Comparison of ENCODE assay signal across 1 cellular context in the genomic region with DNA sequence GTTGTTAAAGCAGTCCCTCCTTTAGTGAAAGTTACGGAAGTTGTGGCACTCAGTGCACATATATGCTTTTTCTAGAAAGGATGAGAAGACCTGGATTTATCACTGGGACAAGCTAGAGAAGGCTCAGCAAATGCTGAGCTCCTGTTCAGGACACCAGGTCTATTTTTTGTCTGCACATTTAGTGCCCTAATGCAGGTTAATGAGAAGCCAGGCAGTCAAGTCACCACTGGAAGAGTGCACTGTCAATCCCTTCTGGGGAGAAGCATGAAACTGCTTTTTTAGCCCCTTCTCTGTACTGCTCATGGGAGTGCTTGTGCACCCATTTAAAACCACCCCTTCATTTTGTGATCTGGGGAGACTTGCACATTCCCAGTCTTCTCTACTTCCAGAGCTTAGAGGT.
TF ChIP-seq lines count a peak whose summit lies in the region.

No MANE protein-coding gene starts in this region.

TF ChIP-seq in HepG2, 621 proteins besides CTCF, POLR2A, EP300 and RAD21:
- TF ChIP-seq, protein P1, sequence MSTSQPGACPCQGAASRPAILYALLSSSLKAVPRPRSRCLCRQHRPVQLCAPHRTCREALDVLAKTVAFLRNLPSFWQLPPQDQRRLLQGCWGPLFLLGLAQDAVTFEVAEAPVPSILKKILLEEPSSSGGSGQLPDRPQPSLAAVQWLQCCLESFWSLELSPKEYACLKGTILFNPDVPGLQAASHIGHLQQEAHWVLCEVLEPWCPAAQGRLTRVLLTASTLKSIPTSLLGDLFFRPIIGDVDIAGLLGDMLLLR (CRISPR knock-in tag; IDR thresholded peaks at IDR 0.05) = no peak
- no peak for TF ChIP-seq STAT5B (CRISPR knock-in tag; IDR thresholded peaks at IDR 0.05)
- TF ChIP-seq, protein P2, sequence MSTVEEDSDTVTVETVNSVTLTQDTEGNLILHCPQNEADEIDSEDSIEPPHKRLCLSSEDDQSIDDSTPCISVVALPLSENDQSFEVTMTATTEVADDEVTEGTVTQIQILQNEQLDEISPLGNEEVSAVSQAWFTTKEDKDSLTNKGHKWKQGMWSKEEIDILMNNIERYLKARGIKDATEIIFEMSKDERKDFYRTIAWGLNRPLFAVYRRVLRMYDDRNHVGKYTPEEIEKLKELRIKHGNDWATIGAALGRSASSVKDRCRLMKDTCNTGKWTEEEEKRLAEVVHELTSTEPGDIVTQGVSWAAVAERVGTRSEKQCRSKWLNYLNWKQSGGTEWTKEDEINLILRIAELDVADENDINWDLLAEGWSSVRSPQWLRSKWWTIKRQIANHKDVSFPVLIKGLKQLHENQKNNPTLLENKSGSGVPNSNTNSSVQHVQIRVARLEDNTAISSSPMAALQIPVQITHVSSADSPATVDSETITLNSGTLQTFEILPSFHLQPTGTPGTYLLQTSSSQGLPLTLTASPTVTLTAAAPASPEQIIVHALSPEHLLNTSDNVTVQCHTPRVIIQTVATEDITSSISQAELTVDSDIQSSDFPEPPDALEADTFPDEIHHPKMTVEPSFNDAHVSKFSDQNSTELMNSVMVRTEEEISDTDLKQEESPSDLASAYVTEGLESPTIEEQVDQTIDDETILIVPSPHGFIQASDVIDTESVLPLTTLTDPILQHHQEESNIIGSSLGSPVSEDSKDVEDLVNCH (CRISPR knock-in tag; IDR thresholded peaks at IDR 0.05) = no peak
- TF ChIP-seq, protein P3, sequence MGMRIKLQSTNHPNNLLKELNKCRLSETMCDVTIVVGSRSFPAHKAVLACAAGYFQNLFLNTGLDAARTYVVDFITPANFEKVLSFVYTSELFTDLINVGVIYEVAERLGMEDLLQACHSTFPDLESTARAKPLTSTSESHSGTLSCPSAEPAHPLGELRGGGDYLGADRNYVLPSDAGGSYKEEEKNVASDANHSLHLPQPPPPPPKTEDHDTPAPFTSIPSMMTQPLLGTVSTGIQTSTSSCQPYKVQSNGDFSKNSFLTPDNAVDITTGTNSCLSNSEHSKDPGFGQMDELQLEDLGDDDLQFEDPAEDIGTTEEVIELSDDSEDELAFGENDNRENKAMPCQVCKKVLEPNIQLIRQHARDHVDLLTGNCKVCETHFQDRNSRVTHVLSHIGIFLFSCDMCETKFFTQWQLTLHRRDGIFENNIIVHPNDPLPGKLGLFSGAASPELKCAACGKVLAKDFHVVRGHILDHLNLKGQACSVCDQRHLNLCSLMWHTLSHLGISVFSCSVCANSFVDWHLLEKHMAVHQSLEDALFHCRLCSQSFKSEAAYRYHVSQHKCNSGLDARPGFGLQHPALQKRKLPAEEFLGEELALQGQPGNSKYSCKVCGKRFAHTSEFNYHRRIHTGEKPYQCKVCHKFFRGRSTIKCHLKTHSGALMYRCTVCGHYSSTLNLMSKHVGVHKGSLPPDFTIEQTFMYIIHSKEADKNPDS (CRISPR knock-in tag; IDR thresholded peaks at IDR 0.05) = no peak
- no peak for TF ChIP-seq MBNL3 (CRISPR knock-in tag; conservative IDR thresholded peaks at IDR 0.05)
- TF ChIP-seq ZNF776 (CRISPR knock-in tag; IDR thresholded peaks at IDR 0.05) = no peak
- no peak for TF ChIP-seq ATF7-NPFF (CRISPR knock-in tag; IDR thresholded peaks at IDR 0.05; ENCODE audit: low read depth)
- TF ChIP-seq, protein P4, sequence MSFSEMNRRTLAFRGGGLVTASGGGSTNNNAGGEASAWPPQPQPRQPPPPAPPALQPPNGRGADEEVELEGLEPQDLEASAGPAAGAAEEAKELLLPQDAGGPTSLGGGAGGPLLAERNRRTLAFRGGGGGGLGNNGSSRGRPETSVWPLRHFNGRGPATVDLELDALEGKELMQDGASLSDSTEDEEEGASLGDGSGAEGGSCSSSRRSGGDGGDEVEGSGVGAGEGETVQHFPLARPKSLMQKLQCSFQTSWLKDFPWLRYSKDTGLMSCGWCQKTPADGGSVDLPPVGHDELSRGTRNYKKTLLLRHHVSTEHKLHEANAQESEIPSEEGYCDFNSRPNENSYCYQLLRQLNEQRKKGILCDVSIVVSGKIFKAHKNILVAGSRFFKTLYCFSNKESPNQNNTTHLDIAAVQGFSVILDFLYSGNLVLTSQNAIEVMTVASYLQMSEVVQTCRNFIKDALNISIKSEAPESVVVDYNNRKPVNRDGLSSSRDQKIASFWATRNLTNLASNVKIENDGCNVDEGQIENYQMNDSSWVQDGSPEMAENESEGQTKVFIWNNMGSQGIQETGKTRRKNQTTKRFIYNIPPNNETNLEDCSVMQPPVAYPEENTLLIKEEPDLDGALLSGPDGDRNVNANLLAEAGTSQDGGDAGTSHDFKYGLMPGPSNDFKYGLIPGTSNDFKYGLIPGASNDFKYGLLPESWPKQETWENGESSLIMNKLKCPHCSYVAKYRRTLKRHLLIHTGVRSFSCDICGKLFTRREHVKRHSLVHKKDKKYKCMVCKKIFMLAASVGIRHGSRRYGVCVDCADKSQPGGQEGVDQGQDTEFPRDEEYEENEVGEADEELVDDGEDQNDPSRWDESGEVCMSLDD (CRISPR knock-in tag; IDR thresholded peaks at IDR 0.05; ENCODE audit: borderline replicate concordance) = no peak
- TF ChIP-seq, protein P5, sequence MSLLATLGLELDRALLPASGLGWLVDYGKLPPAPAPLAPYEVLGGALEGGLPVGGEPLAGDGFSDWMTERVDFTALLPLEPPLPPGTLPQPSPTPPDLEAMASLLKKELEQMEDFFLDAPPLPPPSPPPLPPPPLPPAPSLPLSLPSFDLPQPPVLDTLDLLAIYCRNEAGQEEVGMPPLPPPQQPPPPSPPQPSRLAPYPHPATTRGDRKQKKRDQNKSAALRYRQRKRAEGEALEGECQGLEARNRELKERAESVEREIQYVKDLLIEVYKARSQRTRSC (CRISPR knock-in tag; IDR thresholded peaks at IDR 0.05; ENCODE audit: low read depth) = no peak
- no peak for TF ChIP-seq LCORL (IDR thresholded peaks at IDR 0.05)
- TF ChIP-seq LCORL (CRISPR knock-in tag; IDR thresholded peaks at IDR 0.05) = no peak
- no peak for TF ChIP-seq ZNF720 (CRISPR knock-in tag; IDR thresholded peaks at IDR 0.05)
- TF ChIP-seq, protein P6, sequence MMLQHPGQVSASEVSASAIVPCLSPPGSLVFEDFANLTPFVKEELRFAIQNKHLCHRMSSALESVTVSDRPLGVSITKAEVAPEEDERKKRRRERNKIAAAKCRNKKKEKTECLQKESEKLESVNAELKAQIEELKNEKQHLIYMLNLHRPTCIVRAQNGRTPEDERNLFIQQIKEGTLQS (CRISPR knock-in tag; IDR thresholded peaks at IDR 0.05) = no peak
- TF ChIP-seq, protein P7, sequence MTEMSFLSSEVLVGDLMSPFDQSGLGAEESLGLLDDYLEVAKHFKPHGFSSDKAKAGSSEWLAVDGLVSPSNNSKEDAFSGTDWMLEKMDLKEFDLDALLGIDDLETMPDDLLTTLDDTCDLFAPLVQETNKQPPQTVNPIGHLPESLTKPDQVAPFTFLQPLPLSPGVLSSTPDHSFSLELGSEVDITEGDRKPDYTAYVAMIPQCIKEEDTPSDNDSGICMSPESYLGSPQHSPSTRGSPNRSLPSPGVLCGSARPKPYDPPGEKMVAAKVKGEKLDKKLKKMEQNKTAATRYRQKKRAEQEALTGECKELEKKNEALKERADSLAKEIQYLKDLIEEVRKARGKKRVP (CRISPR knock-in tag; IDR thresholded peaks at IDR 0.05) = no peak
- TF ChIP-seq TP53 (CRISPR knock-in tag; conservative IDR thresholded peaks at IDR 0.05) = no peak
